11 cellular contexts compared by ENCODE assay signal in genomic region chr6:84333827-84334226, GRCh38.
"Had no signal": no experiment of that assay in that cellular context is flagged by ENCODE, and none has a peak within 500 bp of the region (broad histone marks: within the 10 kb centered on the region; RNA-seq: fewer than 3 reads in every experiment).

No MANE protein-coding gene starts in this region.

- ATAC-seq: GM23338, HCT116 had no signal

- H3K4me3 ChIP-seq: GM23248, GM23338, HAP-1 had no signal

- H3K4me2 ChIP-seq: GM23338 had no signal

- H3K27ac ChIP-seq: GM23248 had no signal

- H3K9ac ChIP-seq: GM23248 had no signal

- H3K36me3 ChIP-seq: HAP-1 had no signal

- FAIRE-seq: H1, H54 had no signal

- DNase-seq: GM23248, GOT3, H7, H9, HCEC 1CT, HFFc6 had no signal

- H3K4me1 ChIP-seq: HAP-1 had no signal

- H3K9me3 ChIP-seq: HAP-1 had no signal

- H2AFZ ChIP-seq: GM23248, GM23338 had no signal
